ENCODE assay signal across 8 cellular contexts in the genomic region with DNA sequence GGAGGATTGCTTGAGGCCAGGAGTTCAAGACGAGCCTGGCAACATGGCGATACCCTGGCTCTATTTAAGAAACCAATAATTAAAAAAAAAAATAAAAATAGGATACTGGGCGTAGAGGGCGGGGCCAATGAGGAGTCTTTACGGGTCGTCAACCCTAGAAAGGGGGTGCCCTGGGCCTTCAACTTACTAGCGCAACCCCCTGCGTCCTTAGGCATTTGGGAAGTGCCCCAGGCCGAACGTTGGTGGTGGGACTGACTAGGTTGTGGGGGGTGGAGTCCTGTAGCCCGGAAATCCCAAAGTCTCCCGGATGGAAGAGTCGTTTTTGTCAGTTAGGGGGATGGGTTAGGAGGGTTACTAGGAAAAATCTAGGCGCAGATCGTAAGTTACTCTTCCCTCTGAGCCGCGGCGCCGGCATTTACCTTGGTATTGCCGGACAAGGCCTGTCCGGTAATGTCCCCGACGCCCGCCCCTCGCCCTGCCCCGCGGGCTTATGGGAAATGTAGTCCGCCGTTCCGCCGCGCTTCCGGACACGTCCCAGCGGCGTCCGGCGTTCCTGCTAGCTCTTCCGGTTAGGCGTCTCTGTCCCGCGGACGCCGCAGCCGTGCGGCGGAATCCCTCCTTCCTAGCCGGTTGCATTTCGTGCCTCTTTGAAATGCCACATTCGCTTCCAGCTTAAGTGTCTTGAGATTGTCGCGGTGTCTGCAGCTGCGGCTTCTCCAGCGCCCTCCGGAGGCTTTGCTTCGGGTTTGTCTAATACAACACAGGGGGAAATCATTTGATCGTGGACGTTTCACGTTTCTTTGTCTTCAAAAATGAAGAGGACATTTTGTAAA. TPM values are rescaled to one million over a fixed set of nuclear protein-coding genes. Genes with fewer than 3 reads are reported as not detected.
DNase-seq lines count a peak whose midpoint lies in the region; ATAC-seq and TF ChIP-seq lines count a peak whose summit lies in the region.

No MANE protein-coding gene starts in this region.

- H3K27ac Mint-ChIP-seq in activated naive CD8-positive, alpha-beta T cell = peak overlapping the region; percentile 98

- H3K36me3 ChIP-seq in ovary = no peaks in the 10 kb centered on the region
- no peaks in the 10 kb centered on the region for H3K36me3 ChIP-seq in tibial artery

- H3K9me3 ChIP-seq in ovary = no peaks in the 10 kb centered on the region
- no peaks in the 10 kb centered on the region for H3K9me3 ChIP-seq in tibial artery

- no peaks in the 10 kb centered on the region for H3K27me3 Mint-ChIP-seq in activated naive CD8-positive, alpha-beta T cell

- WGBS in ovary, 3 donors = 1 to 2% (median 1%) methylated on average over 58 to 59 of the region's 59 CpGs

- ATAC-seq in HG02610 (IDR thresholded peaks at IDR 0.05; ENCODE audit: unreplicated experiment) = peak; percentile 72
- ATAC-seq in SK-N-SH treated with all-trans-retinoic acid at 6 μM for 48 hours = peak; percentile 81

- TF ChIP-seq EP300 in ovary (IDR thresholded peaks at IDR 0.05) = no peak

- TF ChIP-seq CTCF in GM12864 (IDR thresholded peaks at IDR 0.05; ENCODE audit: low read depth, low read length, missing control alignments) (peak; percentile 22), ovary (IDR thresholded peaks at IDR 0.05) (peak; percentile 38 to 75 (median 62)), tibial artery (IDR thresholded peaks at IDR 0.05) (peak; percentile 41 to 58)

- H3K27me3 ChIP-seq in ovary = no peaks in the 10 kb centered on the region
- H3K27me3 ChIP-seq in tibial artery = no peaks in the 10 kb centered on the region

- peaks cover 33% of the 10 kb centered on the region for H3K4me1 Mint-ChIP-seq in activated naive CD8-positive, alpha-beta T cell (ENCODE audit: low read depth)

- peak overlapping the region; percentile 98 for H3K4me3 Mint-ChIP-seq in activated naive CD8-positive, alpha-beta T cell

- peaks cover 6% of the 10 kb centered on the region for H3K4me1 ChIP-seq in ovary (ENCODE audit: insufficient read depth)
- peaks cover 5 to 27% (median 18%) of the 10 kb centered on the region in 4 donors for H3K4me1 ChIP-seq in tibial artery

- H3K4me3 ChIP-seq in GM12864 (ENCODE audit: low read depth, low read length) (peak overlapping the region; percentile 81), ovary (peak overlapping the region; percentile 76), tibial artery (peak overlapping the region; percentile 80)

- peak; percentile 89 for DNase-seq in GM12864 (ENCODE audit: low read depth)
- DNase-seq in NCI-H1048 (lab: John Stamatoyannopoulos, UW) = peak; percentile 89
- DNase-seq in head of caudate nucleus = peak; percentile 72 to 95 (median 91)
- peak; percentile 92 to 95 (median 93) for DNase-seq in ovary
- DNase-seq in tibial artery = peak; percentile 88 to 95

- H3K27ac ChIP-seq in ovary (peak overlapping the region; percentile 95 to 98), tibial artery (peak overlapping the region; percentile 96 to 98)

- TF ChIP-seq POLR2A in ovary (IDR thresholded peaks at IDR 0.05) = peak; percentile 94

- no peaks in the 10 kb centered on the region for H3K9me3 Mint-ChIP-seq in activated naive CD8-positive, alpha-beta T cell (ENCODE audit: low read depth)

- peaks cover 3% of the 10 kb centered on the region for H3K36me3 Mint-ChIP-seq in activated naive CD8-positive, alpha-beta T cell

- intact Hi-C loops in head of caudate nucleus (cut with DNase I) = loop anchor here (2.0 to 5.0 kb wide), 2 partner anchors 87 to 260 kb away; a partner anchor contains a TSS
- intact Hi-C loops in ovary (cut with DNase I) = loop anchor here in 3 of 4 donors (5.0 kb wide), 2 partner anchors 85 to 90 kb away; a partner anchor contains a TSS
- intact Hi-C loops in tibial artery (cut with DNase I; ENCODE audit: low total_unique reads) = loop anchor here (5.0 kb wide), 2 partner anchors 85 to 375 kb away; a partner anchor contains a TSS

TF ChIP-seq in SK-N-SH treated with all-trans-retinoic acid at 6 μM for 48 hours, 23 proteins besides CTCF, POLR2A, EP300 and RAD21:
- TF ChIP-seq ZFP30 (CRISPR knock-in tag; IDR thresholded peaks at IDR 0.05) (no peak), RARB (CRISPR knock-in tag; IDR thresholded peaks at IDR 0.05) (0 out of 2 replicates have a peak, but pooled peaks have one; percentile 42), CSDC2 (CRISPR knock-in tag; IDR thresholded peaks at IDR 0.05) (0 out of 2 replicates have a peak, but pooled peaks have one; percentile 58)
- TF ChIP-seq, protein P1, sequence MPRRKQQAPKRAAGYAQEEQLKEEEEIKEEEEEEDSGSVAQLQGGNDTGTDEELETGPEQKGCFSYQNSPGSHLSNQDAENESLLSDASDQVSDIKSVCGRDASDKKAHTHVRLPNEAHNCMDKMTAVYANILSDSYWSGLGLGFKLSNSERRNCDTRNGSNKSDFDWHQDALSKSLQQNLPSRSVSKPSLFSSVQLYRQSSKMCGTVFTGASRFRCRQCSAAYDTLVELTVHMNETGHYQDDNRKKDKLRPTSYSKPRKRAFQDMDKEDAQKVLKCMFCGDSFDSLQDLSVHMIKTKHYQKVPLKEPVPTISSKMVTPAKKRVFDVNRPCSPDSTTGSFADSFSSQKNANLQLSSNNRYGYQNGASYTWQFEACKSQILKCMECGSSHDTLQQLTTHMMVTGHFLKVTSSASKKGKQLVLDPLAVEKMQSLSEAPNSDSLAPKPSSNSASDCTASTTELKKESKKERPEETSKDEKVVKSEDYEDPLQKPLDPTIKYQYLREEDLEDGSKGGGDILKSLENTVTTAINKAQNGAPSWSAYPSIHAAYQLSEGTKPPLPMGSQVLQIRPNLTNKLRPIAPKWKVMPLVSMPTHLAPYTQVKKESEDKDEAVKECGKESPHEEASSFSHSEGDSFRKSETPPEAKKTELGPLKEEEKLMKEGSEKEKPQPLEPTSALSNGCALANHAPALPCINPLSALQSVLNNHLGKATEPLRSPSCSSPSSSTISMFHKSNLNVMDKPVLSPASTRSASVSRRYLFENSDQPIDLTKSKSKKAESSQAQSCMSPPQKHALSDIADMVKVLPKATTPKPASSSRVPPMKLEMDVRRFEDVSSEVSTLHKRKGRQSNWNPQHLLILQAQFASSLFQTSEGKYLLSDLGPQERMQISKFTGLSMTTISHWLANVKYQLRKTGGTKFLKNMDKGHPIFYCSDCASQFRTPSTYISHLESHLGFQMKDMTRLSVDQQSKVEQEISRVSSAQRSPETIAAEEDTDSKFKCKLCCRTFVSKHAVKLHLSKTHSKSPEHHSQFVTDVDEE (CRISPR knock-in tag; IDR thresholded peaks at IDR 0.05) = peak; percentile 13; the same call in 1 of the 2 replicates

RNA-seq across cellular contexts. Expression of a gene that starts 1.3 kb away (rescaled TPM):
- total RNA-seq in ovary = 10 to 100 TPM in 5 of 7 donors, 1 to 10 TPM in 2; 7.2 to 15.4 (median 12.9) TPM
- 10 to 100 TPM in 1 of 2 donors, 1 to 10 TPM in 1; 8.6 to 14.0 TPM for polyA plus RNA-seq in ovary

Comparison
In these comparisons a context has a peak if more than half of its experiments do, and no peak if none do; other contexts are left out.
1. Peak in every context shown above with its lines: DNase-seq, ATAC-seq, H3K4me3 ChIP-seq and H3K27ac ChIP-seq.